In the genomic region with DNA sequence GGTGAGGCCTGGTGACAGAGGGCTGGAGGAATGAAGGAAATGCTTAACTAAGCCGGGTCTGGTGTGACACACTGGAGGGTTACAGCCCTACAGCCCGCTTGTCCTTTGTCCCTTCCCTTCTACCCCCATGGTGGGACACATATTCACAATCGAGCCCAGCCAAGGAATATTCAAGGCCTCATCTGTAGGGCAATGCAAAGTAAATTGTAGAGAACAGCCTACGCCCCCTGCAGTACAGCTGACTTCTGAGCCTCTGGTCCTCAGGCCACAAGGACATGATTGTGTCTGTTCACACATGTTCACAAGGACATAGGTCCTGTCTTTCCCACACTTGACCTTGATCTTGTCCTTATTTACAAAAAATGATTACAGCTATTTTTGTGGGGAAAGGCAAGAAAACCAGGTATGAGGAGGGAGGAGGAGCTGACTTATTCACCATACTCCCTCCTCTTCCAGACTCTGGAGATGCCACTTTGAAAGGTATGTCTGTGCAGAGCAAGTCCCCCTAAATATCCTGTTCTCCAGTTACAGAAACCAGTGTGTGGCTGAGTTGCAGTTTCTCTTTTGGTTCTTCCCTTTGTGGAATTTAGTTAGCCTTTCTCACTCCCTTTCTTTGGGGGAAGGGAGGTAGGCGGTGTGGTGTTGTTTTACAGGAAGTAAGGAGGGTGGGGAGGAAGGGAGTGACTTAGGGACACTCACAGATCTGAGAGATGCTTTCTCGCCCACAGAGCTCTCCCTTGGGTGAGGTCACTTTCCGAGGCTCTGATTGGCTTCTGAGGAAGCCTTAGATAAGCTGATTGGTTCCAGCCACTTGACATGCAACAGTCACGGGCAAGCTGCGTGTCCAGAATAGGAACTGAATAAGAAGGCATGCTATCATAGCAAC, we compare ENCODE assay signal across 8 cellular contexts. TPM values are rescaled to one million over a fixed set of nuclear protein-coding genes. Genes with fewer than 3 reads are reported as not detected.
A peak's percentile ranks its signal among the peaks of the same experiment; 100 is the strongest.
DNase-seq lines count a peak whose midpoint lies in the region; ATAC-seq and TF ChIP-seq lines count a peak whose summit lies in the region.

No MANE protein-coding gene starts in this region.

- TF ChIP-seq CTCF in GM10248 (IDR thresholded peaks at IDR 0.05; ENCODE audit: control extremely low read depth, extremely low read depth, low read depth, missing control alignments), result peak; percentile 42
- TF ChIP-seq CTCF in HFFc6 (IDR thresholded peaks at IDR 0.05), result peak; percentile 67
- TF ChIP-seq CTCF in SU-DHL-6 (IDR thresholded peaks at IDR 0.05; ENCODE audit: insufficient read depth, low read length, poor library complexity, severe bottlenecking), result no peak
- TF ChIP-seq CTCF in left ventricle myocardium inferior (IDR thresholded peaks at IDR 0.05; ENCODE audit: borderline replicate concordance), result peak; percentile 43

- peak overlapping the region; percentile 22 for H2AFZ ChIP-seq in SU-DHL-6 (ENCODE audit: low read depth, low read length, severe bottlenecking)

- H3K27me3 Mint-ChIP-seq in HFFc6 (ENCODE audit: insufficient read depth), result no peaks in the 10 kb centered on the region; the same call in 1 of the 2 replicates

- H3K4me1 ChIP-seq in left ventricle myocardium inferior (peaks cover 70% of the 10 kb centered on the region), aorta (ENCODE audit: control insufficient read depth in 1 of 2, insufficient read depth in 2 of 2, low read length in 2 of 2) (peaks cover 6 to 14% of the 10 kb centered on the region in 2 donors)

- peak overlapping the region; percentile 29; the same call in 1 of the 2 replicates for H3K9ac ChIP-seq in SU-DHL-6 (ENCODE audit: low read length)

- H3K27ac ChIP-seq in SU-DHL-6 (ENCODE audit: low read depth, low read length), result peak overlapping the region; percentile 66
- H3K27ac ChIP-seq in left ventricle myocardium inferior (replicated peaks), result peak overlapping the region; percentile 99
- H3K27ac ChIP-seq in aorta (ENCODE audit: low read depth in 1 of 2, low read length in 2 of 2), result peak overlapping the region; percentile 91 to 100

- peak; percentile 85 for DNase-seq in GM10248 (ENCODE audit: extremely low spot score)
- peak; percentile 100 for DNase-seq in HFFc6
- peak; percentile 97 for DNase-seq in NAMALWA (ENCODE audit: low spot score)
- DNase-seq in amniotic epithelial cell (ENCODE audit: low read depth), result peak; percentile 99
- DNase-seq in left ventricle myocardium inferior, result peak; percentile 92
- DNase-seq in posterior vena cava (ENCODE audit: low spot score), result peak; percentile 97
- DNase-seq in aorta, result peak; percentile 92 to 95

- H3K9me3 Mint-ChIP-seq in HFFc6, result no peaks in the 10 kb centered on the region

- H3K4me2 ChIP-seq in SU-DHL-6 (ENCODE audit: low read depth, low read length, poor library complexity, severe bottlenecking), result peak overlapping the region; percentile 28

- H3K9me3 ChIP-seq in SU-DHL-6 (ENCODE audit: insufficient read depth, low read length), result no peaks in the 10 kb centered on the region
- no peaks in the 10 kb centered on the region for H3K9me3 ChIP-seq in left ventricle myocardium inferior (replicated peaks)
- H3K9me3 ChIP-seq in aorta (ENCODE audit: control insufficient read depth, low read length), result no peaks in the 10 kb centered on the region

- H3K4me3 Mint-ChIP-seq in HFFc6, result no peak overlapping the region

- no peak overlapping the region for H3K4me3 ChIP-seq in SU-DHL-6 (ENCODE audit: insufficient read depth, low read length, poor library complexity, severe bottlenecking)
- H3K4me3 ChIP-seq in left ventricle myocardium inferior, result peak overlapping the region; percentile 58
- no peak overlapping the region for H3K4me3 ChIP-seq in aorta (ENCODE audit: low read length in 2 of 2)

- no peaks in the 10 kb centered on the region for H3K9me2 ChIP-seq in SU-DHL-6 (replicated peaks; ENCODE audit: insufficient read depth, low read length)

- H3K27ac Mint-ChIP-seq in HFFc6, result no peak overlapping the region

- H3F3A ChIP-seq in SU-DHL-6 (ENCODE audit: insufficient read depth), result 0 out of 2 replicates have a peak, but pooled peaks cover 3% of the 10 kb centered on the region

- H3K36me3 ChIP-seq in SU-DHL-6 (ENCODE audit: low read length) (no peaks in the 10 kb centered on the region), left ventricle myocardium inferior (peaks cover 10% of the 10 kb centered on the region), aorta (ENCODE audit: control insufficient read depth in 1 of 2, insufficient read depth in 2 of 2, low read length in 1 of 2) (peaks cover 0 to 2% of the 10 kb centered on the region in 2 donors)

- H4K20me1 ChIP-seq in SU-DHL-6 (ENCODE audit: low read depth, low read length), result no peaks in the 10 kb centered on the region

- ATAC-seq in aorta (ENCODE audit: low FRiP score), result peak; percentile 95

- no peaks in the 10 kb centered on the region for H3K79me2 ChIP-seq in SU-DHL-6 (ENCODE audit: insufficient read depth, low read length)

- POLR2A ChIA-PET in GM10248 (lab: Yijun Ruan, JAX), result interaction anchor here (1.0 to 2.6 kb wide), 10 partner anchors 8 to 119 kb away, joined by 3 to 25 read pairs (median 6); partner anchors contain the start of genes ANKRD34A, LIX1L, POLR3GL and TXNIP

- H3K4me1 Mint-ChIP-seq in HFFc6 (ENCODE audit: low read depth), result peaks cover 27% of the 10 kb centered on the region

- intact Hi-C loops in left ventricle myocardium inferior (cut with micrococcal nuclease) (loop anchor here (5.0 to 10.0 kb wide), 2 partner anchors 33 to 64 kb away; partner anchors contain the start of genes ITGA10 and PEX11B), posterior vena cava (cut with DNase I) (loop anchor here in 1 of 2 donors (2.0 kb wide), 1 partner anchor 28 kb away; no protein-coding TSS in a partner anchor), aorta (cut with DNase I) (loop anchor here in 1 of 2 donors (2.0 kb wide), 1 partner anchor 28 kb away; no protein-coding TSS in a partner anchor)

- CTCF ChIA-PET in GM10248 (lab: Yijun Ruan, JAX), result interaction anchor here (0.8 to 9.5 kb wide), 21 partner anchors 13 to 134 kb away, joined by 3 to 249 read pairs (median 6); partner anchors contain the start of genes ANKRD34A, HJV, LIX1L and NUDT17

- 4 to 5% methylated on average over 9 of the region's 9 CpGs for WGBS in aorta, 2 donors

- H3K27me3 ChIP-seq in SU-DHL-6 (ENCODE audit: low read length), result no peaks in the 10 kb centered on the region
- H3K27me3 ChIP-seq in left ventricle myocardium inferior (ENCODE audit: low read depth), result no peaks in the 10 kb centered on the region
- H3K27me3 ChIP-seq in aorta (ENCODE audit: control insufficient read depth in 1 of 2, insufficient read depth in 2 of 2, low read length in 1 of 2), result no peaks in the 10 kb centered on the region

- H3K36me3 Mint-ChIP-seq in HFFc6 (ENCODE audit: low read depth), result no peaks in the 10 kb centered on the region; the same call in 1 of the 2 replicates

RNA-seq across cellular contexts. Expression of gene POLR3GL, which starts 14.6 kb away (rescaled TPM):
- total RNA-seq in HFFc6 (2021; fragmentation: NEBNext Ultra II Directional; extraction: Animal tissue kit (Norgen Biotek cat#: 25700)), result 10 to 100 TPM; 23.5 to 29.3 (median 26.2) TPM
- 45.6 TPM for total RNA-seq in left ventricle myocardium inferior
- total RNA-seq in posterior vena cava, result 10 to 100 TPM; 22.8 to 23.8 TPM
- 10 to 100 TPM; 23.8 to 26.4 TPM for total RNA-seq in aorta
- 10 to 100 TPM; 73.4 to 89.0 TPM for polyA plus RNA-seq in aorta

RNA-seq across cellular contexts. Expression of gene ANKRD34A, which starts 14.7 kb away (rescaled TPM):
- total RNA-seq in HFFc6 (2021; fragmentation: NEBNext Ultra II Directional; extraction: Animal tissue kit (Norgen Biotek cat#: 25700)), result 10 to 100 TPM in 3 of 6 experiments, 1 to 10 TPM in 3; 8.1 to 14.9 (median 10.2) TPM
- total RNA-seq in left ventricle myocardium inferior (0.66 TPM), posterior vena cava (1 to 10 TPM; 2.3 TPM), aorta (1 to 10 TPM; 1.4 to 2.2 TPM)
- polyA plus RNA-seq in aorta, result 1 to 10 TPM in 1 of 2 donors, under 1 TPM in 1; 0.63 to 1.9 TPM

RNA-seq across cellular contexts. Expression of gene TXNIP, which starts 17.3 kb away (rescaled TPM):
- total RNA-seq in HFFc6 (2021; fragmentation: NEBNext Ultra II Directional; extraction: Animal tissue kit (Norgen Biotek cat#: 25700)), result 10 to 100 TPM; 49.2 to 78.0 (median 59.5) TPM
- total RNA-seq in left ventricle myocardium inferior (753 TPM), posterior vena cava (100 to 1,000 TPM; 393 to 441 TPM), aorta (100 to 1,000 TPM; 354 to 536 TPM)
- polyA plus RNA-seq in aorta, result 100 to 1,000 TPM in 1 of 2 donors, 10 to 100 TPM in 1; 83.1 to 169 TPM

RNA-seq across cellular contexts. Expression of gene LIX1L, which starts 21.3 kb away (rescaled TPM):
- total RNA-seq in HFFc6 (2021; fragmentation: NEBNext Ultra II Directional; extraction: Animal tissue kit (Norgen Biotek cat#: 25700)), result 10 to 100 TPM; 51.0 to 59.6 (median 56.1) TPM
- total RNA-seq in left ventricle myocardium inferior (23.0 TPM), posterior vena cava (10 to 100 TPM; 45.5 to 45.8 TPM), aorta (10 to 100 TPM; 53.2 to 60.0 TPM)
- polyA plus RNA-seq in aorta, result 10 to 100 TPM; 18.0 to 29.3 TPM

RNA-seq across cellular contexts. Expression of gene HJV, which starts 42.4 kb away (rescaled TPM):
- total RNA-seq in HFFc6 (2021; fragmentation: NEBNext Ultra II Directional; extraction: Animal tissue kit (Norgen Biotek cat#: 25700)), result not detected
- 90.3 TPM for total RNA-seq in left ventricle myocardium inferior
- total RNA-seq in posterior vena cava, result not detected
- not detected for total RNA-seq in aorta
- polyA plus RNA-seq in aorta, result not detected
